8 cellular contexts compared by ENCODE assay signal in the genomic region with DNA sequence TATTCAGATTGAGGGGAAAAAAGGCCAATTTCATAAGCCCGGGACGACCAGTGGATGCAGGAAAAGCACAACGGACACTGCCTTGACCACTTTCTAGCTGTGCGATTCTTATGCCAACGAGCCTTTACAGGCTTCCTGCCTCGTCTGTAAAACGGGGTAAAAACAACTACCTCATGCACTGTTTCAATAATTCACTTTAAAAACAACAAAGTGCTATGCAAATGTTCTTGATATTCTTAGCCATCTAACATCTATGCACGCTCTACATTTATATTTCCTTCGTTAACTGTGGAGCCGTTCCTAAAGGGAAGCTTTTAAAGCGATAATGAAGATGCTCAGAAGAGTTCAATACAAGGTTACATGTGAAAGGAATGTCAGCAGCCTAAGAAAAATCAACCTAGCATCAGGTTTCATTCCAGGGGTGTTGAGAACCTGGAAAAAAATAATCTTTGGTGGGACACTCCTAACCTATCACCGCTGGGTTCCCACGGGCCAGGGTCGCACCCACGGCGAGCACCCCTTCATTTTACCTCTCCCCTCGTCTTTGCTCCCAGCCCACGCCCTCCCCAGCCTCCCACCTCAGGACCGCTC. TPM values are rescaled to one million over a fixed set of nuclear protein-coding genes. Genes with fewer than 3 reads are reported as not detected.
A peak's percentile ranks its signal among the peaks of the same experiment; 100 is the strongest.
DNase-seq lines count a peak whose midpoint lies in the region; ATAC-seq lines count a peak whose summit lies in the region.

No MANE protein-coding gene starts in this region.

- H3K36me3 ChIP-seq in mesodermal cell (ENCODE audit: control insufficient read depth, insufficient read depth, low read length) (no peaks in the 10 kb centered on the region), aorta (ENCODE audit: control insufficient read depth in 1 of 2, insufficient read depth in 2 of 2, low read length in 1 of 2) (no peaks in the 10 kb centered on the region)

- 4 to 5% methylated on average over 14 of the region's 19 CpGs for WGBS in mesodermal cell (ENCODE audit: insufficient coverage in 2 of 2), 2 experiments
- 0% methylated on average over 19 of the region's 19 CpGs for WGBS in aorta, 2 donors

- peak overlapping the region; percentile 84 for H3K4me3 Mint-ChIP-seq in activated naive CD4-positive, alpha-beta T cell treated with anti-CD3 and anti-CD28 coated beads, Interleukin-2, amount 10 ng/mL, durations not matched to agents 7 days and 5 days

- H3K27me3 Mint-ChIP-seq in activated naive CD4-positive, alpha-beta T cell treated with anti-CD3 and anti-CD28 coated beads, Interleukin-2, amount 10 ng/mL, durations not matched to agents 7 days and 5 days, result peaks cover 6% of the 10 kb centered on the region

- no peak for DNase-seq in activated naive CD4-positive, alpha-beta T cell treated with anti-CD3 and anti-CD28 coated beads, Interleukin-2, amount 10 ng/mL, durations not matched to agents 7 days and 5 days
- DNase-seq in activated naive CD4-positive, alpha-beta T cell treated with anti-CD3 and anti-CD28 coated beads, Interleukin-2, amount 50 U/mL, for 16 hours, result no peak
- DNase-seq in NCI-H146 (lab: John Stamatoyannopoulos, UW), result peak; percentile 27
- DNase-seq in caudate nucleus (lab: John Stamatoyannopoulos, UW), result no peak
- no peak for DNase-seq in aorta
- no peak for DNase-seq in NOMO-1 treated with dmso at 0.1 percent for 144 hours (lab: John Stamatoyannopoulos, UW; ENCODE audit: unreplicated experiment)

- H3K27me3 ChIP-seq in aorta (ENCODE audit: control insufficient read depth in 1 of 2, insufficient read depth in 2 of 2, low read length in 1 of 2), result no peaks in the 10 kb centered on the region

- no peaks in the 10 kb centered on the region for H3K9me3 ChIP-seq in mesodermal cell (ENCODE audit: control insufficient read depth, low read length)
- H3K9me3 ChIP-seq in aorta (ENCODE audit: control insufficient read depth, low read length), result no peaks in the 10 kb centered on the region

- peaks cover 43% of the 10 kb centered on the region for H3K4me1 Mint-ChIP-seq in activated naive CD4-positive, alpha-beta T cell treated with anti-CD3 and anti-CD28 coated beads, Interleukin-2, amount 10 ng/mL, durations not matched to agents 7 days and 5 days

- intact Hi-C loops in aorta (cut with DNase I), result loop anchor here in 1 of 2 donors (10.0 kb wide), 1 partner anchor 339 kb away; a partner anchor contains a TSS

- no peaks in the 10 kb centered on the region for H3K36me3 Mint-ChIP-seq in activated naive CD4-positive, alpha-beta T cell treated with anti-CD3 and anti-CD28 coated beads, Interleukin-2, amount 10 ng/mL, durations not matched to agents 7 days and 5 days

- H3K9me3 Mint-ChIP-seq in activated naive CD4-positive, alpha-beta T cell treated with anti-CD3 and anti-CD28 coated beads, Interleukin-2, amount 10 ng/mL, durations not matched to agents 7 days and 5 days, result no peaks in the 10 kb centered on the region

- ATAC-seq in aorta (ENCODE audit: low FRiP score) (no peak), GM18867 (IDR thresholded peaks at IDR 0.05; ENCODE audit: unreplicated experiment) (no peak)

- H3K27ac ChIP-seq in caudate nucleus (ENCODE audit: low read depth, low read length) (peak overlapping the region; percentile 88), mesodermal cell (ENCODE audit: low read depth, low read length, severe bottlenecking) (peak overlapping the region; percentile 87), aorta (ENCODE audit: low read depth in 1 of 2, low read length in 2 of 2) (peak overlapping the region in 1 of 2 donors; percentile 99)

- CTCF ChIA-PET in activated naive CD4-positive, alpha-beta T cell treated with anti-CD3 and anti-CD28 coated beads, Interleukin-2, amount 10 ng/mL, durations not matched to agents 7 days and 5 days (lab: Charles Lee), result interaction anchor here (1.0 to 1.6 kb wide), 4 partner anchors 9 to 149 kb away, joined by 3 to 4 read pairs (median 4); no protein-coding TSS in a partner anchor

- H3K4me3 ChIP-seq in mesodermal cell (ENCODE audit: extremely low read depth, insufficient read depth, low read length, poor library complexity, severe bottlenecking) (peak overlapping the region; percentile 70), aorta (ENCODE audit: low read length in 2 of 2) (peak overlapping the region; percentile 65 to 89)

- H3K4me1 ChIP-seq in mesodermal cell (ENCODE audit: control insufficient read depth, insufficient read depth, low read length, poor library complexity, severe bottlenecking), result peaks cover 9% of the 10 kb centered on the region
- peaks cover 0 to 3% of the 10 kb centered on the region in 2 donors for H3K4me1 ChIP-seq in aorta (ENCODE audit: control insufficient read depth in 1 of 2, insufficient read depth in 2 of 2, low read length in 2 of 2)

- peak overlapping the region; percentile 93 for H3K27ac Mint-ChIP-seq in activated naive CD4-positive, alpha-beta T cell treated with anti-CD3 and anti-CD28 coated beads, Interleukin-2, amount 10 ng/mL, durations not matched to agents 7 days and 5 days

RNA-seq across cellular contexts. Expression of a gene that starts 1.0 kb away (rescaled TPM):
- 19.6 TPM for polyA plus RNA-seq in mesodermal cell (2013, experiment 1 of 2)
- 18.7 TPM for polyA plus RNA-seq in mesodermal cell (2013, experiment 2 of 2)
- 10 to 100 TPM; 16.2 to 17.2 TPM for total RNA-seq in aorta
- 1 to 10 TPM; 3.5 to 7.9 TPM for polyA plus RNA-seq in aorta
